In the genomic region with DNA sequence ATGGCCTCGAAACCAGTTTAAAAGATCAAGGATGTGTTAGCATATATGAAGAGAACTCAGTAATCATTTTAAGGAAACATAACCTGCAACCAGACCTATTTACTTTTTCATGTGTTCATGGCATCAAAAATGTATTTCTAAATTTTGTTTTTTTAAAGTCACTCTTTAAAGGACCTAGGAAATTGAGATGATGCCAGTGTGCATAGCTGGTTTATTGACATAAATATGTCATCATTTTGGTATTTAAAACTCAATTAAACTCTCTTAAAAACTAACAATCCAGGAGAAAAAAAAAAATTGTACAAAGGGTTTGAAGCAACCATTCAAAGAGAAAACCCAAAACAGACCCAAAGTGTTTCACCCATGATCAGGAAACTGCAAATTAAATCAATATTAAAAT, we compare ENCODE assay signal across 20 cellular contexts.
"Had no signal": no experiment of that assay in that cellular context is flagged by ENCODE, and none has a peak within 500 bp of the region (broad histone marks: within the 10 kb centered on the region; RNA-seq: fewer than 3 reads in every experiment).

No MANE protein-coding gene starts in this region.

- H3K4me1 ChIP-seq: lower lobe of right lung, upper lobe of left lung had no signal

- H3K27me3 ChIP-seq: upper lobe of left lung had no signal

- H3K4me3 ChIP-seq: lower lobe of right lung, upper lobe of left lung had no signal

- H3K36me3 ChIP-seq: lower lobe of right lung, upper lobe of left lung, WERI-Rb-1 had no signal

- DNase-seq: activated CD4-positive, alpha-beta T cell treated with anti-CD3 and anti-CD28 coated beads, Interleukin-2, amount 10 ng/mL, durations not matched to agents 7 days and 5 days; activated CD4-positive, CD25-positive, alpha-beta regulatory T cell treated with anti-CD3 and anti-CD28 coated beads, Interleukin-2, amount 50 U/mL, for 72 hours; activated CD8-positive, alpha-beta memory T cell treated with anti-CD3 and anti-CD28 coated beads, Interleukin-2, amount 10 ng/mL, durations not matched to agents 7 days and 5 days; activated CD8-positive, alpha-beta T cell treated with anti-CD3 and anti-CD28 coated beads for 36 hours; activated effector memory CD4-positive, alpha-beta T cell treated with anti-CD3 and anti-CD28 coated beads, Interleukin-2, amount 50 U/mL, for 16 hours; activated naive CD4-positive, alpha-beta T cell treated with anti-CD3 and anti-CD28 coated beads, Interleukin-2, amount 50 U/mL, for 16 hours; activated naive CD8-positive, alpha-beta T cell treated with anti-CD3 and anti-CD28 coated beads, Interleukin-2, amount 50 U/mL, for 24 hours; activated T-cell treated with anti-CD3 and anti-CD28 coated beads for 4 hours; anterior cingulate cortex; effector memory CD4-positive, alpha-beta T cell; lower lobe of right lung; naive B cell; occipital lobe; posterior cingulate gyrus; stimulated activated CD4-positive, alpha-beta T cell treated with anti-CD3 and anti-CD28 coated beads, Interleukin-4, amount 100 ng/mL, for 1 hour; stimulated activated naive CD4-positive, alpha-beta T cell treated with Interleukin-2 at 50 U/mL for 16 hours; T-helper 1 cell; upper lobe of left lung; WERI-Rb-1 had no signal

- ATAC-seq: activated CD8-positive, alpha-beta memory T cell treated with anti-CD3 and anti-CD28 coated beads, Interleukin-2, amount 10 ng/mL, durations not matched to agents 7 days and 5 days; activated CD8-positive, alpha-beta T cell treated with anti-CD3 and anti-CD28 coated beads for 36 hours; activated naive CD8-positive, alpha-beta T cell treated with anti-CD3 and anti-CD28 coated beads, Interleukin-2, amount 50 U/mL, for 24 hours; lower lobe of right lung; sciatic nerve had no signal

- H3K27ac ChIP-seq: lower lobe of right lung, upper lobe of left lung, WERI-Rb-1 had no signal

- H3K9me3 ChIP-seq: lower lobe of right lung, upper lobe of left lung had no signal
